ENCODE assay signal across 8 cellular contexts in the genomic region with DNA sequence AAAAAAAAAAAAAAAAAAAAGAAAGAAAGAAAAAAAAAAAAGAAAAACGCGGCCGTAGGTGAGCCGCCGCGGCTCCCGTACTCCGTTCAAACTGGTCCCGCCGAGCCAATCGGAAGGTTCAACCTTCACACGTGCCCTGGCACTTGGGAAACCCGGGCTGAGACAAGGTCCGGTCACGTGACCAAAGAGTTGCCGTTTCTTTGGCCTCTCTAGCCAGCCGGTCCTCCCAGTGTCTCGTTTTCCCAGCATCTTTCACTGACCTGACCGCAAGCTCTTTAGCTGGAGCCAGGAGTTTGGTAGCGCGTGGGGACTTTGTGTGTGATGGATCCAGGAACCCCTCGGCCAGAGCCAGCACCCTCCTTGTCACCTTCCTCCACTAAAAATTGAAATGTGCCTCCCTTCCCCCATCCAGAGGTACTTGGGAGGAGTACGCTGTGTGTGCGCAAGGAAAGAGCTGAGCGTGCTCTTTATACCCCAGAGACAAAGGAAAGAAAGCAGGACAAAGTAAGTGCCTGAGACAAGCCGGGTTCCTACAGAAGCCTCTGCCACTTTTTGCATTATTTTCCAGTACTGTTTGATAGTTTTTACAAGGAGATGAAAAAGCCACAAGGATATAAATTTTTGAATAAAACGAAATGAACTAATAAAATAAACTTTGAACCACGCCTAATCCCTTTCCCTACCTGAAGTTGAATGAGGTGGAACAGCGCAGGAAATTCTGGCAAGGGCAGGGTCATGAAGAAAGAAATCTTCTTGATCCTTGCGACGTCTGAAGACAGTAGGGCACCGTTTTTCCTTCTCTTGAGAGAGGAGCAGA. TPM values are rescaled to one million over a fixed set of nuclear protein-coding genes. Genes with fewer than 3 reads are reported as not detected.
DNase-seq lines count a peak whose midpoint lies in the region; ATAC-seq and TF ChIP-seq lines count a peak whose summit lies in the region.

No MANE protein-coding gene starts in this region.

- H4K20me1 ChIP-seq in KMS-11 (ENCODE audit: insufficient read depth), result no peaks in the 10 kb centered on the region

- DNase-seq in DMS153 (lab: John Stamatoyannopoulos, UW) (peak; percentile 98), Panc1 (ENCODE audit: low read depth, low spot score) (peak; percentile 87), esophagus muscularis mucosa (ENCODE audit: extremely low spot score) (peak; percentile 99)
- DNase-seq in activated T-cell treated with anti-CD3 and anti-CD28 coated beads, Interleukin-2, amount 50 U/mL, for 72 hours, result peak; percentile 92 to 97
- peak; percentile 81 for DNase-seq in stimulated activated CD8-positive, alpha-beta memory T cell treated with anti-CD3 and anti-CD28 coated beads, Interleukin-7, amount 100 ng/mL, for 24 hours (ENCODE audit: low read depth)

- H3K4me1 ChIP-seq in KMS-11 (ENCODE audit: low read depth, poor library complexity, severe bottlenecking) (peaks cover 32% of the 10 kb centered on the region), Panc1 (ENCODE audit: control insufficient read depth, insufficient read depth, low read length) (peaks cover 5% of the 10 kb centered on the region), esophagus muscularis mucosa (peaks cover 46 to 56% (median 55%) of the 10 kb centered on the region in 4 donors), muscle layer of duodenum (ENCODE audit: control insufficient read depth in 1 of 2, insufficient read depth in 2 of 2, low read length in 2 of 2) (peaks cover 6 to 38% of the 10 kb centered on the region in 2 donors)

- no peak for TF ChIP-seq EP300 in esophagus muscularis mucosa (IDR thresholded peaks at IDR 0.05)

- TF ChIP-seq CTCF in KMS-11 (conservative IDR thresholded peaks at IDR 0.05; ENCODE audit: low read depth, low read length) (no peak), Panc1 (IDR thresholded peaks at IDR 0.05) (no peak), esophagus muscularis mucosa (IDR thresholded peaks at IDR 0.05) (no peak)

- peak overlapping the region; percentile 75 for H3K27ac Mint-ChIP-seq in activated T-cell treated with anti-CD3 and anti-CD28 coated beads, Interleukin-2, amount 50 U/mL, for 72 hours

- H3K9ac ChIP-seq in KMS-11, result peak overlapping the region; percentile 92

- H3K79me2 ChIP-seq in KMS-11 (ENCODE audit: insufficient read depth, low read depth), result peaks cover 59% of the 10 kb centered on the region

- WGBS in esophagus muscularis mucosa, result under 1% methylated on average over 32 of the region's 32 CpGs

- H3K9me3 ChIP-seq in Panc1 (ENCODE audit: control insufficient read depth, insufficient read depth, low read depth, low read length) (no peaks in the 10 kb centered on the region), esophagus muscularis mucosa (no peaks in the 10 kb centered on the region), muscle layer of duodenum (ENCODE audit: control insufficient read depth in 1 of 2, low read length in 2 of 2) (no peaks in the 10 kb centered on the region)

- in situ Hi-C loops in Panc1 (cut with HindIII; ENCODE audit: low pct_unique_long_range_greater_than_20kb, low sequenced_read_pairs), result no loop called here

- no peak for TF ChIP-seq POLR2A in esophagus muscularis mucosa (IDR thresholded peaks at IDR 0.05; ENCODE audit: low read depth)

- POLR2A ChIA-PET in Panc1 (lab: Charles Lee), result interaction anchor here (0.6 to 1.4 kb wide), 3 partner anchors 9 to 14 kb away, joined by 4 to 8 read pairs (median 4); a partner anchor contains a TSS

- H3K4me3 ChIP-seq in KMS-11 (IDR thresholded peaks at IDR 0.05; ENCODE audit: insufficient read depth, low read depth, low read length) (no peak overlapping the region), Panc1 (ENCODE audit: low read depth in 2 of 2, low read length in 2 of 2) (peak overlapping the region; percentile 83 to 96), esophagus muscularis mucosa (peak overlapping the region; percentile 88 to 98 (median 91)), muscle layer of duodenum (ENCODE audit: low read depth in 1 of 2, low read length in 2 of 2) (peak overlapping the region; percentile 71 to 77)

- peaks cover 6% of the 10 kb centered on the region; the same call in 1 of the 2 replicates for H3K36me3 ChIP-seq in KMS-11 (ENCODE audit: insufficient read depth)
- H3K36me3 ChIP-seq in Panc1 (ENCODE audit: control insufficient read depth, insufficient read depth, low read length), result peaks cover 3% of the 10 kb centered on the region
- peaks cover 10 to 20% (median 19%) of the 10 kb centered on the region in 4 donors for H3K36me3 ChIP-seq in esophagus muscularis mucosa
- peaks cover 7 to 12% of the 10 kb centered on the region in 2 donors for H3K36me3 ChIP-seq in muscle layer of duodenum (ENCODE audit: control insufficient read depth in 1 of 2, insufficient read depth in 2 of 2, low read length in 2 of 2)

- ATAC-seq in GM21737 (IDR thresholded peaks at IDR 0.05; ENCODE audit: unreplicated experiment) (peak; percentile 67), Panc1 (peak; percentile 83)
- peak; percentile 90 for ATAC-seq in activated T-cell treated with anti-CD3 and anti-CD28 coated beads, Interleukin-2, amount 50 U/mL, for 72 hours (replicated peaks in 1 of 2)

- BruUV-seq in Panc1 (replicated peaks; lab: Mats Ljungman, UMichigan), result TSS peak; percentile 99

- H3K27me3 ChIP-seq in KMS-11 (ENCODE audit: insufficient read depth, low read depth) (no peaks in the 10 kb centered on the region), Panc1 (ENCODE audit: control insufficient read depth, insufficient read depth, low read length) (no peaks in the 10 kb centered on the region), esophagus muscularis mucosa (no peaks in the 10 kb centered on the region), muscle layer of duodenum (ENCODE audit: low read depth, low read length) (no peaks in the 10 kb centered on the region)

- peak overlapping the region; percentile 89 for H3K4me2 ChIP-seq in KMS-11

- peaks cover 45% of the 10 kb centered on the region for H3K4me1 Mint-ChIP-seq in activated T-cell treated with anti-CD3 and anti-CD28 coated beads, Interleukin-2, amount 50 U/mL, for 72 hours (ENCODE audit: low read depth)

- peaks cover 8 to 20% of the 10 kb centered on the region in 2 donors for H3K36me3 Mint-ChIP-seq in activated T-cell treated with anti-CD3 and anti-CD28 coated beads, Interleukin-2, amount 50 U/mL, for 72 hours (ENCODE audit: insufficient read depth in 2 of 2)

- intact Hi-C loops in Panc1 (cut with micrococcal nuclease; ENCODE audit: unreplicated experiment), result no loop called here
- intact Hi-C loops in esophagus muscularis mucosa (cut with DNase I), result loop anchor here (5.0 kb wide), 1 partner anchor 50 kb away; no protein-coding TSS in a partner anchor

- no peaks in the 10 kb centered on the region for H3K27me3 Mint-ChIP-seq in activated T-cell treated with anti-CD3 and anti-CD28 coated beads, Interleukin-2, amount 50 U/mL, for 72 hours (ENCODE audit: low read depth)

- no peaks in the 10 kb centered on the region for H3K9me3 Mint-ChIP-seq in activated T-cell treated with anti-CD3 and anti-CD28 coated beads, Interleukin-2, amount 50 U/mL, for 72 hours

- H3K4me3 Mint-ChIP-seq in activated T-cell treated with anti-CD3 and anti-CD28 coated beads, Interleukin-2, amount 50 U/mL, for 72 hours, result peak overlapping the region; percentile 94 to 99

- H3K27ac ChIP-seq in KMS-11, result peak overlapping the region; percentile 81
- peak overlapping the region; percentile 98 for H3K27ac ChIP-seq in Panc1 (ENCODE audit: low read length)
- H3K27ac ChIP-seq in esophagus muscularis mucosa (replicated peaks in 1 of 4), result peak overlapping the region; percentile 97 to 99 (median 98)
- H3K27ac ChIP-seq in muscle layer of duodenum (ENCODE audit: low read length), result peak overlapping the region; percentile 83

- CTCF ChIA-PET in Panc1 (lab: Charles Lee), result interaction anchor here (0.5 kb wide), 1 partner anchor 526 kb away, joined by 7 read pairs; no protein-coding TSS in a partner anchor

- H2AFZ ChIP-seq in KMS-11 (ENCODE audit: low read depth), result peak overlapping the region; percentile 29; the same call in 1 of the 2 replicates

RNA-seq across cellular contexts. Expression of a gene that starts 1.0 kb away (rescaled TPM):
- total RNA-seq in Panc1 (2021; ENCODE audit: unreplicated experiment) (83.3 TPM), esophagus muscularis mucosa (10 to 100 TPM; 42.8 to 71.9 (median 62.8) TPM)
- polyA plus RNA-seq in Panc1 (2012; ENCODE audit: insufficient read length), result 96.0 TPM
- total RNA-seq in activated T-cell treated with anti-CD3 and anti-CD28 coated beads, Interleukin-2, amount 50 U/mL, for 72 hours, result 10 to 100 TPM; 62.6 to 73.2 TPM

RNA-seq across cellular contexts. Expression of a gene that starts 11.7 kb away (rescaled TPM):
- total RNA-seq in Panc1 (2021; ENCODE audit: unreplicated experiment), result 143 TPM
- 154 TPM for polyA plus RNA-seq in Panc1 (2012; ENCODE audit: insufficient read length)
- total RNA-seq in activated T-cell treated with anti-CD3 and anti-CD28 coated beads, Interleukin-2, amount 50 U/mL, for 72 hours, result 100 to 1,000 TPM; 131 to 134 TPM
- total RNA-seq in esophagus muscularis mucosa, result 100 to 1,000 TPM; 382 to 470 (median 431) TPM

RNA-seq across cellular contexts. Expression of a gene that starts 14.5 kb away (rescaled TPM):
- total RNA-seq in Panc1 (2021; ENCODE audit: unreplicated experiment) (69.9 TPM), esophagus muscularis mucosa (10 to 100 TPM; 46.9 to 63.5 (median 51.3) TPM)
- 97.4 TPM for polyA plus RNA-seq in Panc1 (2012; ENCODE audit: insufficient read length)
- 10 to 100 TPM; 42.6 to 43.7 TPM for total RNA-seq in activated T-cell treated with anti-CD3 and anti-CD28 coated beads, Interleukin-2, amount 50 U/mL, for 72 hours

RNA-seq across cellular contexts. Expression of a gene that starts 26.3 kb away (rescaled TPM):
- total RNA-seq in Panc1 (2021; ENCODE audit: unreplicated experiment) (12.4 TPM), esophagus muscularis mucosa (10 to 100 TPM in 1 of 4 donors, 1 to 10 TPM in 3; 4.3 to 10.6 (median 7.5) TPM)
- 15.2 TPM for polyA plus RNA-seq in Panc1 (2012; ENCODE audit: insufficient read length)
- 1 to 10 TPM; 3.5 to 6.9 TPM for total RNA-seq in activated T-cell treated with anti-CD3 and anti-CD28 coated beads, Interleukin-2, amount 50 U/mL, for 72 hours

RNA-seq across cellular contexts. Expression of a gene that starts 28.8 kb away (rescaled TPM):
- total RNA-seq in Panc1 (2021; ENCODE audit: unreplicated experiment) (not detected), esophagus muscularis mucosa (not detected)
- 0.23 TPM for polyA plus RNA-seq in Panc1 (2012; ENCODE audit: insufficient read length)
- not detected for total RNA-seq in activated T-cell treated with anti-CD3 and anti-CD28 coated beads, Interleukin-2, amount 50 U/mL, for 72 hours
